20 cellular contexts compared by ENCODE assay signal in the genomic region with DNA sequence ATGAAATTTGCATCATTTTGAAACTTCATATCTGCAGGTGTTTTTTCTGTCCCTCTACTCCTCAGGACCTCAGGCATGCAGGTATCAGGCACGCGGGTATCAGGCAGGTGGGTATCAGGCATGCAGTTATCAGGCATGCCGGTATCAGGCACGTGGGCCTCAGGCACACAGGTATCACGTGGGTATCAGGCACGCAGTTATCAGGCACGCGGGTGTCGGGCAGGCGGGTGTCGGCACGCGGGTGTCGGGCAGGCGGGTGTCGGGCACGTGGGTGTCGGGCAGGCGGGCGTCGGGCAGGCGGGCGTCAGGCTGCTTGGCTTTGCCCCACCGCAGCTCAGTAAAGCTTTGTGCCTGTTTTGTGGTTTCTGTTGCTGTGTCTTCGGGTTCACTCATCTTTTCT. TPM values are rescaled to one million over a fixed set of nuclear protein-coding genes. Genes with fewer than 3 reads are reported as not detected.
A peak's percentile ranks its signal among the peaks of the same experiment; 100 is the strongest.
DNase-seq lines count a peak whose midpoint lies in the region; ATAC-seq and TF ChIP-seq lines count a peak whose summit lies in the region.
"Had no signal": no experiment of that assay in that cellular context is flagged by ENCODE, and none has a peak within 500 bp of the region (broad histone marks: within the 10 kb centered on the region; RNA-seq: fewer than 3 reads in every experiment).

No MANE protein-coding gene starts in this region.

- intact Hi-C loops in Panc1 (cut with micrococcal nuclease; ENCODE audit: unreplicated experiment): no loop called here

- no peak overlapping the region for H3K9ac ChIP-seq in neuronal stem cell (ENCODE audit: low read depth, low read length, poor library complexity)
- H3K9ac ChIP-seq: BLaER1 treated with 17β-estradiol and CSF1 and Interleukin-3, amounts not matched to agents 10 nM and 100 nM; GM23248 had no signal

- H3K4me3 Mint-ChIP-seq in endothelial cell (ENCODE audit: unreplicated experiment): peak overlapping the region; percentile 85
- H3K4me3 Mint-ChIP-seq: CD8-positive, alpha-beta T cell had no signal

- peaks cover 2% of the 10 kb centered on the region for H3K79me1 ChIP-seq in neuronal stem cell (ENCODE audit: low read depth, low read length)

- peak overlapping the region; percentile 32 for H3K23ac ChIP-seq in neuronal stem cell (ENCODE audit: low read depth, low read length, poor library complexity)

- H4K8ac ChIP-seq in neuronal stem cell (ENCODE audit: low read depth, low read length): no peak overlapping the region

- DNase-seq in Panc1 (ENCODE audit: low read depth, low spot score): no peak
- no peak for DNase-seq in endothelial cell (ENCODE audit: low spot score)
- DNase-seq in neuronal stem cell (ENCODE audit: low spot score): no peak
- no peak for DNase-seq in activated effector memory CD4-positive, alpha-beta T cell treated with Interleukin-2 at 50 U/mL for 16 hours
- DNase-seq: Calu3; CD8-positive, alpha-beta T cell; GF-D8; GM23248; KBM-7; NCI-H1105 treated with DMSO at 0.1 percent for 48 hours; NCI-H1694 treated with DMSO at 0.1 percent for 48 hours; NCI-H2107; NCI-H2227 treated with DMSO at 0.1 percent for 48 hours; NCI-H510A treated with DMSO at 0.1 percent for 48 hours; PC-9; SJCRH30 had no signal

- H3K27me3 ChIP-seq in Panc1 (ENCODE audit: control insufficient read depth, insufficient read depth, low read length) (no peaks in the 10 kb centered on the region), neuronal stem cell (ENCODE audit: control insufficient read depth in 3 of 3, insufficient read depth in 3 of 3, low read depth in 1 of 3, low read length in 3 of 3) (no peaks in the 10 kb centered on the region)
- H3K27me3 ChIP-seq: SJCRH30 had no signal

- no peak overlapping the region for H2AFZ ChIP-seq in neuronal stem cell (ENCODE audit: low read length)
- H2AFZ ChIP-seq: GM23248, PC-9 had no signal

- ATAC-seq in Panc1 (no peak), HG03521 (IDR thresholded peaks at IDR 0.05; ENCODE audit: unreplicated experiment) (no peak), GM19397 (IDR thresholded peaks at IDR 0.05; ENCODE audit: unreplicated experiment) (no peak)
- ATAC-seq: CD8-positive, alpha-beta T cell; HCT116 had no signal

- H3K36me3 ChIP-seq in Panc1 (ENCODE audit: control insufficient read depth, insufficient read depth, low read length) (peaks cover 9% of the 10 kb centered on the region), neuronal stem cell (replicated peaks in 1 of 2; ENCODE audit: control insufficient read depth in 2 of 2, insufficient read depth in 2 of 2, low read length in 2 of 2) (peaks cover 24 to 70% of the 10 kb centered on the region in 2 donors)

- TF ChIP-seq CTCF in Panc1 (IDR thresholded peaks at IDR 0.05) (no peak), endothelial cell (IDR thresholded peaks at IDR 0.05; ENCODE audit: unreplicated experiment) (no peak)

- peaks cover 4% of the 10 kb centered on the region; the same call in 1 of the 2 replicates for H3K4me1 ChIP-seq in Panc1 (ENCODE audit: control insufficient read depth, insufficient read depth, low read length)
- no peaks in the 10 kb centered on the region for H3K4me1 ChIP-seq in neuronal stem cell (ENCODE audit: control insufficient read depth in 2 of 2, insufficient read depth in 1 of 2, low read depth in 1 of 2, low read length in 2 of 2)
- H3K4me1 ChIP-seq: BLaER1 treated with 17β-estradiol and CSF1 and Interleukin-3, amounts not matched to agents 10 nM and 100 nM; SJCRH30 had no signal

- H3K14ac ChIP-seq in neuronal stem cell (ENCODE audit: low read length): no peak overlapping the region

- H3K27ac ChIP-seq in Panc1 (ENCODE audit: low read length) (no peak overlapping the region), neuronal stem cell (replicated peaks; ENCODE audit: low read length) (no peak overlapping the region)
- H3K27ac ChIP-seq: BLaER1 treated with 17β-estradiol and CSF1 and Interleukin-3, amounts not matched to agents 10 nM and 100 nM; GM23248; PC-9; SJCRH30 had no signal

- H2BK15ac ChIP-seq in neuronal stem cell (ENCODE audit: low read length): no peak overlapping the region

- H3K9me3 ChIP-seq in Panc1 (ENCODE audit: control insufficient read depth, insufficient read depth, low read depth, low read length) (peaks cover 19% of the 10 kb centered on the region), neuronal stem cell (replicated peaks in 1 of 2; ENCODE audit: control insufficient read depth in 2 of 2, insufficient read depth in 1 of 2, low read depth in 1 of 2, low read length in 2 of 2) (peaks cover 10 to 33% of the 10 kb centered on the region in 2 donors)

- H3K18ac ChIP-seq in neuronal stem cell (ENCODE audit: low read length): no peak overlapping the region

- CTCF ChIA-PET in Panc1 (lab: Charles Lee): no interaction called here

- H2AK5ac ChIP-seq in neuronal stem cell (ENCODE audit: low read depth, low read length): no peak overlapping the region

- no peak overlapping the region for H3K27ac Mint-ChIP-seq in endothelial cell (ENCODE audit: unreplicated experiment)
- H3K27ac Mint-ChIP-seq: CD8-positive, alpha-beta T cell had no signal

- H3K9me3 Mint-ChIP-seq in endothelial cell (ENCODE audit: unreplicated experiment): peaks cover 21% of the 10 kb centered on the region

- in situ Hi-C loops in Panc1 (cut with HindIII; ENCODE audit: low pct_unique_long_range_greater_than_20kb, low sequenced_read_pairs): no loop called here

- POLR2A ChIA-PET in Panc1 (lab: Charles Lee): no interaction called here

- H3K4ac ChIP-seq in neuronal stem cell (ENCODE audit: low read length): no peak overlapping the region

- peaks cover 5% of the 10 kb centered on the region for H3K27me3 Mint-ChIP-seq in endothelial cell (ENCODE audit: unreplicated experiment)

- no peak overlapping the region for H4K91ac ChIP-seq in neuronal stem cell (ENCODE audit: low read depth, low read length, poor library complexity)

- H2BK5ac ChIP-seq in neuronal stem cell (ENCODE audit: low read length): no peak overlapping the region

- peaks cover 49% of the 10 kb centered on the region for H3K36me3 Mint-ChIP-seq in endothelial cell (ENCODE audit: low read depth, unreplicated experiment)

- TSS peak; percentile 21 for BruUV-seq in Panc1 (replicated peaks; lab: Mats Ljungman, UMichigan)

- H2BK12ac ChIP-seq in neuronal stem cell (ENCODE audit: low read length): no peak overlapping the region

- no peaks in the 10 kb centered on the region for H3K4me1 Mint-ChIP-seq in endothelial cell (ENCODE audit: unreplicated experiment)

- WGBS in neuronal stem cell (ENCODE audit: extremely low coverage in 2 of 2, insufficient read length in 2 of 2, insufficient replicate concordance in 1 of 2), 2 donors: no CpG with 5 or more reads among the region's 25 CpGs

- no peak overlapping the region for H3K4me2 ChIP-seq in neuronal stem cell (ENCODE audit: insufficient read depth, low read length, poor library complexity, severe bottlenecking)
- H3K4me2 ChIP-seq: BLaER1 treated with 17β-estradiol and CSF1 and Interleukin-3, amounts not matched to agents 10 nM and 100 nM; PC-9 had no signal

- H3K4me3 ChIP-seq in Panc1 (ENCODE audit: low read depth in 2 of 2, low read length in 2 of 2) (no peak overlapping the region), neuronal stem cell (ENCODE audit: low read length in 2 of 2) (no peak overlapping the region)
- H3K4me3 ChIP-seq: BLaER1 treated with 17β-estradiol and CSF1 and Interleukin-3, amounts not matched to agents 10 nM and 100 nM; GM23248; PC-9; SJCRH30 had no signal

- H2BK120ac ChIP-seq in neuronal stem cell (ENCODE audit: low read depth, low read length): no peak overlapping the region

RNA-seq across cellular contexts. Expression of a gene that starts 8.7 kb away (rescaled TPM):
- total RNA-seq in Panc1 (2021; ENCODE audit: unreplicated experiment): 0.64 TPM
- polyA plus RNA-seq in Panc1 (2012; ENCODE audit: insufficient read length): 7.3 TPM
- total RNA-seq in endothelial cell (ENCODE audit: unreplicated experiment): 0.28 TPM
- polyA plus RNA-seq in neuronal stem cell (2013, experiment 1 of 2): 0.52 TPM
- 0.53 TPM for polyA plus RNA-seq in neuronal stem cell (2013, experiment 2 of 2)
- total RNA-seq: Calu3; CD8-positive, alpha-beta T cell; PC-9; SJCRH30 had no signal

RNA-seq across cellular contexts. Expression of a gene that starts 21.8 kb away (rescaled TPM):
- 96.4 TPM for total RNA-seq in Panc1 (2021; ENCODE audit: unreplicated experiment)
- polyA plus RNA-seq in Panc1 (2012; ENCODE audit: insufficient read length): 98.2 TPM
- 97.3 TPM for total RNA-seq in endothelial cell (ENCODE audit: unreplicated experiment)
- 15.5 TPM for polyA plus RNA-seq in neuronal stem cell (2013, experiment 1 of 2)
- 15.8 TPM for polyA plus RNA-seq in neuronal stem cell (2013, experiment 2 of 2)

RNA-seq across cellular contexts. Expression of a gene that starts 36.7 kb away (rescaled TPM):
- total RNA-seq in Panc1 (2021; ENCODE audit: unreplicated experiment) (9.3 TPM), endothelial cell (ENCODE audit: unreplicated experiment) (6.6 TPM)
- polyA plus RNA-seq in Panc1 (2012; ENCODE audit: insufficient read length): 11.0 TPM
- 6.1 TPM for polyA plus RNA-seq in neuronal stem cell (2013, experiment 1 of 2)
- polyA plus RNA-seq in neuronal stem cell (2013, experiment 2 of 2): 5.9 TPM
- total RNA-seq: SJCRH30 had no signal

RNA-seq across cellular contexts. Expression of a gene that starts 38.0 kb away (rescaled TPM):
- total RNA-seq in Panc1 (2021; ENCODE audit: unreplicated experiment) (0.57 TPM), endothelial cell (ENCODE audit: unreplicated experiment) (0.36 TPM)
- polyA plus RNA-seq in Panc1 (2012; ENCODE audit: insufficient read length): 0.96 TPM
- 0.56 TPM for polyA plus RNA-seq in neuronal stem cell (2013, experiment 1 of 2)
- polyA plus RNA-seq in neuronal stem cell (2013, experiment 2 of 2): 0.46 TPM

RNA-seq across cellular contexts. Expression of a gene that starts 42.6 kb away (rescaled TPM):
- total RNA-seq in Panc1 (2021; ENCODE audit: unreplicated experiment): 165 TPM
- polyA plus RNA-seq in Panc1 (2012; ENCODE audit: insufficient read length): 226 TPM
- total RNA-seq in endothelial cell (ENCODE audit: unreplicated experiment): 69.6 TPM
- 61.5 TPM for polyA plus RNA-seq in neuronal stem cell (2013, experiment 1 of 2)
- polyA plus RNA-seq in neuronal stem cell (2013, experiment 2 of 2): 63.2 TPM
